In genomic region chr12:29608581-29608980, GRCh38 we compare ENCODE assay signal across 19 cellular contexts.
DNase-seq lines count a peak whose midpoint lies in the region; ATAC-seq and TF ChIP-seq lines count a peak whose summit lies in the region.
"Had no signal": no experiment of that assay in that cellular context is flagged by ENCODE, and none has a peak within 500 bp of the region (broad histone marks: within the 10 kb centered on the region; RNA-seq: fewer than 3 reads in every experiment).

No MANE protein-coding gene starts in this region.

- H3K79me1 ChIP-seq in mesendoderm (ENCODE audit: low read length), result no peaks in the 10 kb centered on the region

- H3K79me2 ChIP-seq in mesendoderm (ENCODE audit: control insufficient read depth, insufficient read depth, low read length) (no peaks in the 10 kb centered on the region), smooth muscle cell (ENCODE audit: low read depth) (no peaks in the 10 kb centered on the region)

- H3K4me3 ChIP-seq in HUES48 (ENCODE audit: low read depth, low read length), result no peak overlapping the region
- H3K4me3 ChIP-seq in mesendoderm (ENCODE audit: low read length), result no peak overlapping the region
- H3K4me3 ChIP-seq in smooth muscle cell, result no peak overlapping the region
- H3K4me3 ChIP-seq in Caco-2 (ENCODE audit: low read depth, low read length), result no peak overlapping the region
- H3K4me3 ChIP-seq: BLaER1, GM12878, GM23338 had no signal

- H3K4ac ChIP-seq in mesendoderm (ENCODE audit: low read depth, low read length), result no peak overlapping the region

- H2AK5ac ChIP-seq in mesendoderm (ENCODE audit: low read length), result no peak overlapping the region

- H3K27me3 ChIP-seq in HUES48 (ENCODE audit: control insufficient read depth, insufficient read depth, low read length) (no peaks in the 10 kb centered on the region), mesendoderm (ENCODE audit: insufficient read depth, low read length, poor library complexity) (no peaks in the 10 kb centered on the region), smooth muscle cell (ENCODE audit: low read depth) (peaks cover 10% of the 10 kb centered on the region), Caco-2 (replicated peaks; ENCODE audit: control insufficient read depth, insufficient read depth, low read length) (no peaks in the 10 kb centered on the region)
- H3K27me3 ChIP-seq: BLaER1 had no signal

- no peak overlapping the region for H2AFZ ChIP-seq in smooth muscle cell (ENCODE audit: low read depth)
- H2AFZ ChIP-seq: GM23338 had no signal

- WGBS in mesendoderm (ENCODE audit: extremely low coverage, insufficient coverage, low lambda C conversion rate), result no CpG with 5 or more reads among the region's 7 CpGs
- WGBS in smooth muscle cell (ENCODE audit: low lambda C conversion rate), result 38% methylated on average over 7 of the region's 7 CpGs

- H3F3A ChIP-seq in smooth muscle cell (ENCODE audit: low read depth), result no peaks in the 10 kb centered on the region

- H3K4me1 ChIP-seq in HUES48 (ENCODE audit: control insufficient read depth, insufficient read depth, low read length) (0 out of 2 replicates have a peak, but pooled peaks cover 3% of the 10 kb centered on the region), mesendoderm (ENCODE audit: control insufficient read depth, low read depth, low read length) (peaks cover 10% of the 10 kb centered on the region), smooth muscle cell (ENCODE audit: low read depth) (peaks cover 15% of the 10 kb centered on the region), Caco-2 (no peaks in the 10 kb centered on the region)
- H3K4me1 ChIP-seq: BLaER1 had no signal

- BruUV-seq in Caco-2 (replicated peaks; lab: Mats Ljungman, UMichigan), result no TSS peak

- no peak overlapping the region for H3K4me2 ChIP-seq in mesendoderm (ENCODE audit: low read length)
- H3K4me2 ChIP-seq in smooth muscle cell, result peak overlapping the region; percentile 11
- H3K4me2 ChIP-seq: BLaER1, GM23338 had no signal

- no peak overlapping the region for H3K4me3 Mint-ChIP-seq in WTC11
- no peak overlapping the region for H3K4me3 Mint-ChIP-seq in Caco-2 (ENCODE audit: unreplicated experiment)
- H3K4me3 Mint-ChIP-seq: B cell; CD4-positive, CD25-positive, alpha-beta regulatory T cell; CD8-positive, alpha-beta T cell; GM23338; H9 had no signal

- H4K8ac ChIP-seq in mesendoderm (ENCODE audit: low read depth, low read length), result no peak overlapping the region

- H3K27ac Mint-ChIP-seq in WTC11, result peak overlapping the region; percentile 73
- no peak overlapping the region for H3K27ac Mint-ChIP-seq in Caco-2 (ENCODE audit: unreplicated experiment)
- H3K27ac Mint-ChIP-seq: B cell; CD4-positive, CD25-positive, alpha-beta regulatory T cell; CD8-positive, alpha-beta T cell; GM23338; H9 had no signal

- H3K36me3 Mint-ChIP-seq in WTC11 (no peaks in the 10 kb centered on the region), Caco-2 (ENCODE audit: insufficient read depth, unreplicated experiment) (no peaks in the 10 kb centered on the region)
- H3K36me3 Mint-ChIP-seq: CD4-positive, CD25-positive, alpha-beta regulatory T cell; CD8-positive, alpha-beta T cell had no signal

- peak overlapping the region; percentile 64 for H2BK5ac ChIP-seq in mesendoderm (ENCODE audit: low read length)

- no peak overlapping the region for H2BK15ac ChIP-seq in mesendoderm (replicated peaks; ENCODE audit: low read depth)

- H3K27me3 Mint-ChIP-seq in WTC11 (ENCODE audit: low read depth), result no peaks in the 10 kb centered on the region
- H3K27me3 Mint-ChIP-seq in Caco-2 (ENCODE audit: insufficient read depth, unreplicated experiment), result peaks cover 15% of the 10 kb centered on the region
- H3K27me3 Mint-ChIP-seq: B cell had no signal

- CTCF ChIA-PET in WTC11 (lab: Charles Lee) (interaction anchor here (2.8 kb wide), 1 partner anchor 10 kb away, joined by 7 read pairs; no protein-coding TSS in a partner anchor), Caco-2 (lab: Charles Lee) (no interaction called here)

- H3K56ac ChIP-seq in mesendoderm (ENCODE audit: low read length), result peak overlapping the region; percentile 70

- H3K36me3 ChIP-seq in HUES48 (ENCODE audit: control insufficient read depth, insufficient read depth, low read length), result no peaks in the 10 kb centered on the region
- H3K36me3 ChIP-seq in mesendoderm (ENCODE audit: control insufficient read depth, insufficient read depth, low read length), result no peaks in the 10 kb centered on the region
- H3K36me3 ChIP-seq in smooth muscle cell (ENCODE audit: low read depth), result no peaks in the 10 kb centered on the region
- H3K36me3 ChIP-seq in Caco-2 (ENCODE audit: control insufficient read depth, insufficient read depth, low read length), result no peaks in the 10 kb centered on the region
- H3K36me3 ChIP-seq: BLaER1 had no signal

- POLR2A ChIA-PET in WTC11 (lab: Charles Lee), result interaction anchor here (0.6 kb wide), 2 partner anchors 11 to 103 kb away, joined by 3 to 11 read pairs; no protein-coding TSS in a partner anchor
- POLR2A ChIA-PET in Caco-2 (lab: Charles Lee), result no interaction called here

- H4K20me1 ChIP-seq in smooth muscle cell (ENCODE audit: low read depth), result no peaks in the 10 kb centered on the region
- H4K20me1 ChIP-seq: BLaER1 had no signal

- no peak overlapping the region for H2BK120ac ChIP-seq in mesendoderm (ENCODE audit: low read depth, low read length)

- H3K27ac ChIP-seq in HUES48 (ENCODE audit: low read depth, low read length) (peak overlapping the region; percentile 39), mesendoderm (ENCODE audit: low read depth, low read length) (peak overlapping the region; percentile 32), smooth muscle cell (ENCODE audit: low read depth) (no peak overlapping the region)
- H3K27ac ChIP-seq: BLaER1, C4-2B had no signal

- H3K9me3 ChIP-seq in HUES48 (ENCODE audit: control insufficient read depth, insufficient read depth, low read length) (no peaks in the 10 kb centered on the region), smooth muscle cell (replicated peaks; ENCODE audit: low read depth) (no peaks in the 10 kb centered on the region), Caco-2 (no peaks in the 10 kb centered on the region)
- H3K9me3 ChIP-seq: BLaER1 had no signal

- H3K9me3 Mint-ChIP-seq in WTC11, result no peaks in the 10 kb centered on the region
- H3K9me3 Mint-ChIP-seq in Caco-2 (ENCODE audit: unreplicated experiment), result no peaks in the 10 kb centered on the region
- H3K9me3 Mint-ChIP-seq: CD8-positive, alpha-beta T cell; GM23338; H9 had no signal

- H3K23ac ChIP-seq in mesendoderm (ENCODE audit: low read length), result no peak overlapping the region

- intact Hi-C loops in Caco-2 (cut with micrococcal nuclease; ENCODE audit: unreplicated experiment), result no loop called here

- ATAC-seq in WTC11 (peak; percentile 35), GM18511 (IDR thresholded peaks at IDR 0.05; ENCODE audit: unreplicated experiment) (no peak)
- ATAC-seq: CD8-positive, alpha-beta T cell; GM12878; GM23338; HCT116 had no signal

- TF ChIP-seq CTCF in WTC11 (IDR thresholded peaks at IDR 0.05), result no peak
- TF ChIP-seq CTCF in smooth muscle cell (IDR thresholded peaks at IDR 0.05; ENCODE audit: borderline replicate concordance, insufficient read depth, poor library complexity, severe bottlenecking), result no peak
- no peak for TF ChIP-seq CTCF in Caco-2 (IDR thresholded peaks at IDR 0.05; ENCODE audit: insufficient read depth in 1 of 2, low read depth in 1 of 2, low read length in 1 of 2, severe bottlenecking in 1 of 2, unreplicated experiment in 1 of 2)

- DNase-seq in WTC11 (ENCODE audit: low spot score) (no peak), mesendoderm (peak; percentile 78), smooth muscle cell (lab: John Stamatoyannopoulos, UW; ENCODE audit: unreplicated experiment) (no peak), Caco-2 (no peak)
- DNase-seq: CD4-positive, CD25-positive, alpha-beta regulatory T cell; CD8-positive, alpha-beta T cell; DMS 273 treated with DMSO at 0.1 percent for 48 hours; DMS79; EL; GDM1; H9 had no signal

- no peak overlapping the region for H4K5ac ChIP-seq in mesendoderm (ENCODE audit: low read length)

- no peak overlapping the region for H3K18ac ChIP-seq in mesendoderm (ENCODE audit: low read length)

- H3K4me1 Mint-ChIP-seq in WTC11 (peaks cover 19% of the 10 kb centered on the region), Caco-2 (ENCODE audit: low read depth, unreplicated experiment) (no peaks in the 10 kb centered on the region)
- H3K4me1 Mint-ChIP-seq: B cell; CD4-positive, CD25-positive, alpha-beta regulatory T cell had no signal

- H3K9ac ChIP-seq in HUES48 (ENCODE audit: low read depth, low read length) (no peak overlapping the region), mesendoderm (ENCODE audit: low read length) (no peak overlapping the region), smooth muscle cell (ENCODE audit: low read depth) (no peak overlapping the region)
- H3K9ac ChIP-seq: BLaER1 had no signal

TF ChIP-seq in WTC11, 78 proteins besides CTCF, POLR2A, EP300 and RAD21 (continues in another document):
- no peak for TF ChIP-seq CBFB (CRISPR knock-in tag; IDR thresholded peaks at IDR 0.05; ENCODE audit: low read depth)
- TF ChIP-seq ZSCAN18 (CRISPR knock-in tag; IDR thresholded peaks at IDR 0.05), result no peak
- no peak for TF ChIP-seq ZNF263 (CRISPR knock-in tag; IDR thresholded peaks at IDR 0.05; ENCODE audit: low read depth)
- TF ChIP-seq NR3C1 (CRISPR knock-in tag; conservative IDR thresholded peaks at IDR 0.05; ENCODE audit: low read depth), result no peak
- no peak for TF ChIP-seq ZNF219 (CRISPR knock-in tag; IDR thresholded peaks at IDR 0.05; ENCODE audit: borderline replicate concordance)
- TF ChIP-seq ZNF317 (CRISPR knock-in tag; IDR thresholded peaks at IDR 0.05; ENCODE audit: borderline replicate concordance, low read depth), result no peak
- TF ChIP-seq NR2C2 (CRISPR knock-in tag; IDR thresholded peaks at IDR 0.05), result no peak
- TF ChIP-seq E2F1 (CRISPR knock-in tag; IDR thresholded peaks at IDR 0.05), result no peak
